In the genomic region with DNA sequence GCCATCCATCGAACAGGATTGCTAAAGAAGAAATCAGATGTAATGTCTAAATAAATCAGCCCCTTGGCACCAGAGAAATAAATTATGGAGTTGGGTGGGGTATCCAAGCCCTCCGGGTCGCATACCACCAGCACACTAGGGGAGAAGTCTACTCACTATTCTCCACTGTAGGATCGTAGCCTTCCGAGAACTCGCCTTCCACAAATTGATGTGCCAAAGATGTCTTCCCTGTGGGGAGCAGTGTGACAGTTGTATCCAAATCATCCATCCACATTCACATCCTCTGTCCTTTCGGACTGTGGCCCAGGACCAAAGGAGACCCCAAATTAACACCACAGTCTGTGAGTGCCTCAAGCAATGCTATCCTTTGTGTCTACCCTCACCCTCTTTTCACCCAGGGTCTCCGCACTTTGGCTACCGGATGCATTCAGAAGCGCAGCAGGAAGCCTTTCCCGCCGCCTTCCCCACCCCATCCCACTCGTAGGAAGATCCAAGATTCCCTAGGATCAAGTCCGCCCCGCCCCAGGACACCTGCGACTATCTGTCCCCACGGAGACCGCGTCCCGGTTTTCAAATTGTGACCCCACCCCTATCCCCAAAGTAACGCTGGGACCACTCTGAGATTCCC, we compare ENCODE assay signal across 9 cellular contexts. TPM values are rescaled to one million over a fixed set of nuclear protein-coding genes. Genes with fewer than 3 reads are reported as not detected.
DNase-seq lines count a peak whose midpoint lies in the region; ATAC-seq, FAIRE-seq and TF ChIP-seq lines count a peak whose summit lies in the region.
"Had no signal": no experiment of that assay in that cellular context is flagged by ENCODE, and none has a peak within 500 bp of the region (broad histone marks: within the 10 kb centered on the region; RNA-seq: fewer than 3 reads in every experiment).

No MANE protein-coding gene starts in this region.

- H3K36me3 Mint-ChIP-seq in naive B cell = peaks cover 0 to 2% of the 10 kb centered on the region in 2 donors

- H3K4me1 Mint-ChIP-seq in naive B cell = peaks cover 10 to 25% (median 21%) of the 10 kb centered on the region in 3 donors

- H3K4me1 ChIP-seq in BE2C (no peaks in the 10 kb centered on the region), HUES6 (ENCODE audit: control insufficient read depth, insufficient read depth, low read length) (peaks cover 9% of the 10 kb centered on the region; the same call in 1 of the 2 replicates)

- H3K27ac Mint-ChIP-seq in naive B cell = peak overlapping the region; percentile 92 to 99 (median 96)

- no peaks in the 10 kb centered on the region for H3K9me3 Mint-ChIP-seq in naive B cell

- no peaks in the 10 kb centered on the region for H3K27me3 ChIP-seq in BE2C
- H3K27me3 ChIP-seq in HUES6 (ENCODE audit: control insufficient read depth, insufficient read depth, low read length) = peaks cover 7% of the 10 kb centered on the region
- H3K27me3 ChIP-seq in bronchial epithelial cell (ENCODE audit: control insufficient read depth, insufficient read depth, low read length) = no peaks in the 10 kb centered on the region

- no peak for FAIRE-seq in bronchial epithelial cell (lab: Jason Lieb, UNC)
- FAIRE-seq: colon had no signal

- no peaks in the 10 kb centered on the region for H3K27me3 Mint-ChIP-seq in naive B cell

- H3K27ac ChIP-seq in HUES6 (ENCODE audit: low read depth, low read length) = no peak overlapping the region

- peak overlapping the region; percentile 27 for H3K9ac ChIP-seq in HUES6 (ENCODE audit: low read length)

- ATAC-seq in naive B cell (ENCODE audit: low read depth in 2 of 2) (no peak), HG03108 (IDR thresholded peaks at IDR 0.05; ENCODE audit: unreplicated experiment) (no peak), HG03378 (IDR thresholded peaks at IDR 0.05; ENCODE audit: unreplicated experiment) (no peak)

- H3K4me3 Mint-ChIP-seq in naive B cell = peak overlapping the region; percentile 90 to 99 (median 96)

- DNase-seq in BE2C (no peak), bronchial epithelial cell (ENCODE audit: low read depth) (no peak), naive B cell (no peak), NCI-H2029 treated with DMSO at 0.1 percent for 48 hours (lab: John Stamatoyannopoulos, UW) (no peak), NCI-H1105 treated with DMSO at 0.1 percent for 48 hours (lab: John Stamatoyannopoulos, UW) (no peak)

- H3K4me3 ChIP-seq in BE2C (ENCODE audit: low read depth, low read length) = peak overlapping the region; percentile 89
- H3K4me3 ChIP-seq in HUES6 (ENCODE audit: low read depth, low read length) = peak overlapping the region; percentile 84
- H3K4me3 ChIP-seq in bronchial epithelial cell (ENCODE audit: low read depth, low read length) = peak overlapping the region; percentile 49

- H3K9me3 ChIP-seq in BE2C = no peaks in the 10 kb centered on the region
- H3K9me3 ChIP-seq in HUES6 (ENCODE audit: control insufficient read depth, insufficient read depth, low read depth, low read length) = no peaks in the 10 kb centered on the region

- H3K36me3 ChIP-seq in BE2C (no peaks in the 10 kb centered on the region), HUES6 (ENCODE audit: control insufficient read depth, insufficient read depth, low read length) (0 out of 2 replicates have a peak, but pooled peaks cover 4% of the 10 kb centered on the region), bronchial epithelial cell (ENCODE audit: control insufficient read depth, insufficient read depth, low read length) (no peaks in the 10 kb centered on the region)

- no peak for TF ChIP-seq CTCF in BE2C (IDR thresholded peaks at IDR 0.05; ENCODE audit: low read depth, low read length)
- no peak for TF ChIP-seq CTCF in bronchial epithelial cell (IDR thresholded peaks at IDR 0.05; ENCODE audit: insufficient read depth, low read length, severe bottlenecking)

RNA-seq across cellular contexts. Expression of gene RHEBL1, which starts 0.8 kb away (rescaled TPM):
- 3.7 TPM for polyA plus RNA-seq in BE2C (2012; ENCODE audit: insufficient read depth, insufficient read length, low read depth)
- total RNA-seq in bronchial epithelial cell = 0.26 and 0.53 TPM in 2 replicates
- 1 to 10 TPM; 4.5 to 8.6 (median 6.1) TPM for polyA plus RNA-seq in naive B cell (ENCODE audit: low read depth in 6 of 6)

RNA-seq across cellular contexts. Expression of gene KMT2D, which starts 8.4 kb away (rescaled TPM):
- 108 TPM for polyA plus RNA-seq in BE2C (2012; ENCODE audit: insufficient read depth, insufficient read length, low read depth)
- total RNA-seq in bronchial epithelial cell = 24.0 and 25.6 TPM in 2 replicates
- polyA plus RNA-seq in naive B cell (ENCODE audit: low read depth in 6 of 6) = 10 to 100 TPM in 3 of 6 donors, 1 to 10 TPM in 3; 2.6 to 33.6 (median 9.7) TPM

RNA-seq across cellular contexts. Expression of gene DHH, which starts 25.6 kb away (rescaled TPM):
- 0.23 TPM for polyA plus RNA-seq in BE2C (2012; ENCODE audit: insufficient read depth, insufficient read length, low read depth)
- total RNA-seq in bronchial epithelial cell = 0.13 TPM in 1 of 2 replicates, not detected in the other
- not detected for polyA plus RNA-seq in naive B cell (ENCODE audit: low read depth in 6 of 6)

RNA-seq across cellular contexts. Expression of gene LMBR1L, which starts 41.7 kb away (rescaled TPM):
- polyA plus RNA-seq in BE2C (2012; ENCODE audit: insufficient read depth, insufficient read length, low read depth) = 85.0 TPM
- total RNA-seq in bronchial epithelial cell = 24.0 and 26.6 TPM in 2 replicates
- 10 to 100 TPM; 42.4 to 93.6 (median 59.1) TPM for polyA plus RNA-seq in naive B cell (ENCODE audit: low read depth in 6 of 6)

RNA-seq across cellular contexts. Expression of gene PRKAG1, which starts 50.4 kb away (rescaled TPM):
- 83.7 TPM for polyA plus RNA-seq in BE2C (2012; ENCODE audit: insufficient read depth, insufficient read length, low read depth)
- 68.6 and 93.7 TPM in 2 replicates for total RNA-seq in bronchial epithelial cell
- polyA plus RNA-seq in naive B cell (ENCODE audit: low read depth in 6 of 6) = 10 to 100 TPM; 36.2 to 76.2 (median 52.1) TPM
